Comparison of ENCODE assay signal across 6 cellular contexts in genomic region chr19:50770164-50770563, GRCh38. TPM values are rescaled to one million over a fixed set of nuclear protein-coding genes. Genes with fewer than 3 reads are reported as not detected.
"Had no signal": no experiment of that assay in that cellular context is flagged by ENCODE, and none has a peak within 500 bp of the region (broad histone marks: within the 10 kb centered on the region; RNA-seq: fewer than 3 reads in every experiment).

Gene GPR32, plus strand, starts transcription at chr19:50770464. Its CDS starts 137 bp downstream, at chr19:50770601.

RNA-seq across cellular contexts. Expression of gene GPR32, which starts in this region (rescaled TPM):
- total RNA-seq: GM23248, GM23338, H4, H7, H9, HFFc6 had no signal
- polyA plus RNA-seq: GM23248, GM23338 had no signal
